ENCODE assay signal across 1 cellular context in the genomic region with DNA sequence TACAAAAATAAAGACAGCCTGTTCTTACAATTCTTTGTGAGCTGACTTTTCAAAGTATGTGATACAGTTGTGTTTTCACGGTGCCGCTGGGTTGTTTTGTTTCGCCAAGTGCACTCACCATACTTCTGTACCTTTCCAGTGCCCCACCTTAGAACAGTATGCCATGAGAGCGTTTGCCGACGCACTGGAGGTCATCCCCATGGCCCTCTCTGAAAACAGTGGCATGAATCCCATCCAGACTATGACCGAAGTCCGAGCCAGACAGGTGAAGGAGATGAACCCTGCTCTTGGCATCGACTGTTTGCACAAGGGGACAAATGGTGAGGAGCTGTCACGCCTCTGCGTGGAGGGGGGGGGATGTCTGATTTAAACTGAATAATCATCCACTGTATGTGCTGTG.
TF ChIP-seq lines count a peak whose summit lies in the region.

No MANE protein-coding gene starts in this region.

TF ChIP-seq in liver, 16 proteins besides CTCF, POLR2A, EP300 and RAD21 (continued from another document):
- TF ChIP-seq, protein P1, sequence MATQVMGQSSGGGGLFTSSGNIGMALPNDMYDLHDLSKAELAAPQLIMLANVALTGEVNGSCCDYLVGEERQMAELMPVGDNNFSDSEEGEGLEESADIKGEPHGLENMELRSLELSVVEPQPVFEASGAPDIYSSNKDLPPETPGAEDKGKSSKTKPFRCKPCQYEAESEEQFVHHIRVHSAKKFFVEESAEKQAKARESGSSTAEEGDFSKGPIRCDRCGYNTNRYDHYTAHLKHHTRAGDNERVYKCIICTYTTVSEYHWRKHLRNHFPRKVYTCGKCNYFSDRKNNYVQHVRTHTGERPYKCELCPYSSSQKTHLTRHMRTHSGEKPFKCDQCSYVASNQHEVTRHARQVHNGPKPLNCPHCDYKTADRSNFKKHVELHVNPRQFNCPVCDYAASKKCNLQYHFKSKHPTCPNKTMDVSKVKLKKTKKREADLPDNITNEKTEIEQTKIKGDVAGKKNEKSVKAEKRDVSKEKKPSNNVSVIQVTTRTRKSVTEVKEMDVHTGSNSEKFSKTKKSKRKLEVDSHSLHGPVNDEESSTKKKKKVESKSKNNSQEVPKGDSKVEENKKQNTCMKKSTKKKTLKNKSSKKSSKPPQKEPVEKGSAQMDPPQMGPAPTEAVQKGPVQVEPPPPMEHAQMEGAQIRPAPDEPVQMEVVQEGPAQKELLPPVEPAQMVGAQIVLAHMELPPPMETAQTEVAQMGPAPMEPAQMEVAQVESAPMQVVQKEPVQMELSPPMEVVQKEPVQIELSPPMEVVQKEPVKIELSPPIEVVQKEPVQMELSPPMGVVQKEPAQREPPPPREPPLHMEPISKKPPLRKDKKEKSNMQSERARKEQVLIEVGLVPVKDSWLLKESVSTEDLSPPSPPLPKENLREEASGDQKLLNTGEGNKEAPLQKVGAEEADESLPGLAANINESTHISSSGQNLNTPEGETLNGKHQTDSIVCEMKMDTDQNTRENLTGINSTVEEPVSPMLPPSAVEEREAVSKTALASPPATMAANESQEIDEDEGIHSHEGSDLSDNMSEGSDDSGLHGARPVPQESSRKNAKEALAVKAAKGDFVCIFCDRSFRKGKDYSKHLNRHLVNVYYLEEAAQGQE (IDR thresholded peaks at IDR 0.05) = no peak
- TF ChIP-seq EGR1 (IDR thresholded peaks at IDR 0.05; ENCODE audit: low read depth in 2 of 2) (no peak), FOXA1 (IDR thresholded peaks at IDR 0.05) (no peak), HNF4G (IDR thresholded peaks at IDR 0.05) (peak; percentile 79)
